ENCODE assay signal across 1 cellular context in genomic region chr19:2719232-2719735, GRCh38.
TF ChIP-seq lines count a peak whose summit lies in the region.

No MANE protein-coding gene starts in this region.

TF ChIP-seq in IMR-90, 13 proteins besides CTCF, POLR2A, EP300 and RAD21 (continued from another document):
- no peak for TF ChIP-seq FOS (IDR thresholded peaks at IDR 0.05; ENCODE audit: low read depth, low read length)
- no peak for TF ChIP-seq CHD1 (IDR thresholded peaks at IDR 0.05; ENCODE audit: low read depth, low read length)
- TF ChIP-seq RCOR1 (IDR thresholded peaks at IDR 0.05; ENCODE audit: insufficient replicate concordance, low read length), result no peak
- no peak for TF ChIP-seq CEBPB (IDR thresholded peaks at IDR 0.05; ENCODE audit: low read depth, low read length)
- TF ChIP-seq BHLHE40 (IDR thresholded peaks at IDR 0.05; ENCODE audit: low read depth, low read length), result no peak
- TF ChIP-seq RFX5 (IDR thresholded peaks at IDR 0.05; ENCODE audit: low read depth, low read length), result no peak
